8 cellular contexts compared by ENCODE assay signal in the genomic region with DNA sequence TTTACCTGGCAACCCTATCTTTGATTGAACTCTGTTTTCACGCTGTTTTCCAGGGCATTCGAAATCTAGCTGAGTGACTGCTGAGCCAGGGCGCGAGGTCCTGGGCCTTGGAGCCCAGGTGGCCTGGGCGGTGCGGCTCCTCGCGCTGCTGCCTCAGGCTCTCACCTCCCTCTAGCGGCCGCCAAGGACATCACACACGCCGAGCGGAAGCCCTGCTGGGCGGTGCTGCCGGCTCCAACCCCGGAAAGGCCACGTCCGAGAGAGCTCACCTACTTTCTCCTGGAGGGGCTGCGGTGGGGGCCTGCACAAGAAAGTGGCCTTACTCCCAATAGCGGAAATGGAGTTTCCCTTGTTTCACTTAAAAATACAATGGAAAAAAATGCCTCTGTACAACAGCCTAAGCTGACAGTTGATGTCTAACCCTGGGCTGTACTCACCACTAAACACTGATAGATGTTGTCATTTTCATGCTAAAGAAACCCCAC.
DNase-seq lines count a peak whose midpoint lies in the region; ATAC-seq and TF ChIP-seq lines count a peak whose summit lies in the region.

No MANE protein-coding gene starts in this region.

- TF ChIP-seq EP300 in neural cell (conservative IDR thresholded peaks at IDR 0.05; ENCODE audit: poor library complexity, severe bottlenecking) = no peak

- no peaks in the 10 kb centered on the region for H3K9me2 ChIP-seq in DOHH2 (replicated peaks; ENCODE audit: control insufficient read depth, low read length)
- H3K9me2 ChIP-seq in neural cell (ENCODE audit: insufficient read depth, low read length) = no peaks in the 10 kb centered on the region

- CTCF ChIA-PET in Panc1 (lab: Charles Lee) = interaction anchor here (0.6 to 1.6 kb wide), 4 partner anchors 91 to 402 kb away, joined by 3 to 4 read pairs (median 3); no protein-coding TSS in a partner anchor

- no peaks in the 10 kb centered on the region for H3K9me3 Mint-ChIP-seq in activated T-cell treated with anti-CD3 and anti-CD28 coated beads, Interleukin-2, amount 50 U/mL, for 72 hours

- POLR2A ChIA-PET in Panc1 (lab: Charles Lee) = no interaction called here

- no peaks in the 10 kb centered on the region for H3K36me3 Mint-ChIP-seq in activated T-cell treated with anti-CD3 and anti-CD28 coated beads, Interleukin-2, amount 50 U/mL, for 72 hours (ENCODE audit: insufficient read depth in 2 of 2)

- H3K9me3 ChIP-seq in DOHH2 (ENCODE audit: control insufficient read depth, insufficient read depth, low read length) = no peaks in the 10 kb centered on the region
- H3K9me3 ChIP-seq in Panc1 (ENCODE audit: control insufficient read depth, insufficient read depth, low read depth, low read length) = no peaks in the 10 kb centered on the region
- no peaks in the 10 kb centered on the region for H3K9me3 ChIP-seq in fibroblast of lung (ENCODE audit: control insufficient read depth, insufficient read depth, low read depth, low read length)
- H3K9me3 ChIP-seq in neural cell (ENCODE audit: low read length) = no peaks in the 10 kb centered on the region

- H3F3A ChIP-seq in DOHH2 (ENCODE audit: control insufficient read depth, insufficient read depth) = no peaks in the 10 kb centered on the region
- H3F3A ChIP-seq in neural cell (ENCODE audit: insufficient read depth, low read length, poor library complexity, severe bottlenecking) = no peaks in the 10 kb centered on the region

- H4K20me1 ChIP-seq in DOHH2 (ENCODE audit: control insufficient read depth, insufficient read depth, low read depth, low read length) (no peaks in the 10 kb centered on the region), fibroblast of lung (ENCODE audit: control insufficient read depth, extremely low read depth, insufficient read depth, low read length) (no peaks in the 10 kb centered on the region), neural cell (ENCODE audit: insufficient read depth) (no peaks in the 10 kb centered on the region)

- H3K4me2 ChIP-seq in DOHH2 (ENCODE audit: low read length) (peak overlapping the region; percentile 59), fibroblast of lung (ENCODE audit: extremely low read depth, insufficient read depth, low read length) (peak overlapping the region; percentile 67), neural cell (ENCODE audit: low read length) (no peak overlapping the region)

- H3K4me1 Mint-ChIP-seq in activated T-cell treated with anti-CD3 and anti-CD28 coated beads, Interleukin-2, amount 50 U/mL, for 72 hours (ENCODE audit: low read depth) = peaks cover 17% of the 10 kb centered on the region

- H3K27ac ChIP-seq in DOHH2 (ENCODE audit: low read depth, low read length) (no peak overlapping the region), Panc1 (ENCODE audit: low read length) (peak overlapping the region; percentile 40), fibroblast of lung (ENCODE audit: insufficient read depth, low read length) (no peak overlapping the region), neural cell (ENCODE audit: low read length) (no peak overlapping the region)

- DNase-seq in Jurkat, Clone E6-1 (ENCODE audit: low read depth, low spot score) = peak; percentile 69
- DNase-seq in Panc1 (ENCODE audit: low read depth, low spot score) (no peak), fibroblast of lung (ENCODE audit: low read depth in 2 of 2) (peak; percentile 61 to 65)
- DNase-seq in activated T-cell treated with anti-CD3 and anti-CD28 coated beads, Interleukin-2, amount 50 U/mL, for 72 hours = peak; percentile 87 to 88
- DNase-seq in stimulated activated naive CD8-positive, alpha-beta T cell treated with anti-CD3 and anti-CD28 coated beads, Interleukin-15, Interleukin-2, amounts not matched to agents 100 U/mL and 50 U/mL, for 24 hours = peak; percentile 85

- no peak overlapping the region for H3K9ac ChIP-seq in fibroblast of lung (ENCODE audit: insufficient read depth, low read length)
- no peak overlapping the region for H3K9ac ChIP-seq in neural cell (ENCODE audit: low read length)

- peak overlapping the region; percentile 44 for H3K27ac Mint-ChIP-seq in activated T-cell treated with anti-CD3 and anti-CD28 coated beads, Interleukin-2, amount 50 U/mL, for 72 hours

- peak overlapping the region; percentile 46 for H3K4me3 ChIP-seq in DOHH2 (ENCODE audit: low read length)
- H3K4me3 ChIP-seq in Jurkat, Clone E6-1 (ENCODE audit: low read length) = peak overlapping the region; percentile 41
- H3K4me3 ChIP-seq in Panc1 (ENCODE audit: low read depth in 2 of 2, low read length in 2 of 2) = peak overlapping the region; percentile 8 to 43; a peak in 3 of 4 replicates
- peak overlapping the region in 2 of 4 experiments; percentile 25 to 41 for H3K4me3 ChIP-seq in fibroblast of lung (replicated peaks in 1 of 4; ENCODE audit: control extremely low read depth in 1 of 4, insufficient read depth in 1 of 4, low read depth in 3 of 4, low read length in 4 of 4)
- peak overlapping the region; percentile 49 for H3K4me3 ChIP-seq in neural cell (ENCODE audit: low read length)

- in situ Hi-C loops in Panc1 (cut with HindIII; ENCODE audit: low pct_unique_long_range_greater_than_20kb, low sequenced_read_pairs) = no loop called here

- peak overlapping the region; percentile 37 to 71 for H3K4me3 Mint-ChIP-seq in activated T-cell treated with anti-CD3 and anti-CD28 coated beads, Interleukin-2, amount 50 U/mL, for 72 hours

- ATAC-seq in GM21737 (IDR thresholded peaks at IDR 0.05; ENCODE audit: unreplicated experiment) (peak; percentile 100), Panc1 (peak; percentile 100)
- peak; percentile 100 for ATAC-seq in activated T-cell treated with anti-CD3 and anti-CD28 coated beads, Interleukin-2, amount 50 U/mL, for 72 hours (replicated peaks in 1 of 2)
- peak; percentile 100 for ATAC-seq in stimulated activated naive CD8-positive, alpha-beta T cell treated with anti-CD3 and anti-CD28 coated beads, Interleukin-15, Interleukin-2, amounts not matched to agents 100 U/mL and 50 U/mL, for 24 hours

- H3K27me3 Mint-ChIP-seq in activated T-cell treated with anti-CD3 and anti-CD28 coated beads, Interleukin-2, amount 50 U/mL, for 72 hours (ENCODE audit: low read depth) = peaks cover 5% of the 10 kb centered on the region

- H2AFZ ChIP-seq in fibroblast of lung (ENCODE audit: low read length) (peak overlapping the region; percentile 87), neural cell (ENCODE audit: low read depth, low read length) (no peak overlapping the region)

- TF ChIP-seq CTCF in DOHH2 (IDR thresholded peaks at IDR 0.05; ENCODE audit: low read depth, low read length, poor library complexity, severe bottlenecking) (peak; percentile 82), Panc1 (IDR thresholded peaks at IDR 0.05) (peak; percentile 98), fibroblast of lung (conservative IDR thresholded peaks at IDR 0.05 in 1 of 2, IDR thresholded peaks at IDR 0.05 in 1 of 2; ENCODE audit: low read depth in 1 of 2, low read length in 2 of 2) (peak; percentile 90 to 96), neural cell (IDR thresholded peaks at IDR 0.05; ENCODE audit: poor library complexity, severe bottlenecking) (peak; percentile 86)

- peaks cover 3% of the 10 kb centered on the region; the same call in 1 of the 2 replicates for H3K27me3 ChIP-seq in DOHH2 (ENCODE audit: control insufficient read depth, low read length)
- peaks cover 1% of the 10 kb centered on the region for H3K27me3 ChIP-seq in Panc1 (ENCODE audit: control insufficient read depth, insufficient read depth, low read length)
- H3K27me3 ChIP-seq in fibroblast of lung (ENCODE audit: control insufficient read depth, insufficient read depth, low read length) = no peaks in the 10 kb centered on the region
- H3K27me3 ChIP-seq in neural cell (ENCODE audit: insufficient read depth, low read depth, low read length) = no peaks in the 10 kb centered on the region

- intact Hi-C loops in Panc1 (cut with micrococcal nuclease; ENCODE audit: unreplicated experiment) = loop anchor here (10.0 kb wide), 1 partner anchor 295 kb away; no protein-coding TSS in a partner anchor

- no TSS peak for BruUV-seq in Panc1 (replicated peaks; lab: Mats Ljungman, UMichigan)

- peaks cover 8% of the 10 kb centered on the region for H3K4me1 ChIP-seq in DOHH2 (ENCODE audit: control insufficient read depth, low read length)
- peaks cover 6% of the 10 kb centered on the region for H3K4me1 ChIP-seq in Panc1 (ENCODE audit: control insufficient read depth, insufficient read depth, low read length)
- H3K4me1 ChIP-seq in fibroblast of lung (ENCODE audit: control insufficient read depth, extremely low read depth, insufficient read depth, low read length) = peaks cover 2% of the 10 kb centered on the region

- no peaks in the 10 kb centered on the region for H3K36me3 ChIP-seq in DOHH2 (ENCODE audit: control insufficient read depth, low read length)
- no peaks in the 10 kb centered on the region for H3K36me3 ChIP-seq in Panc1 (ENCODE audit: control insufficient read depth, insufficient read depth, low read length)
- H3K36me3 ChIP-seq in fibroblast of lung (ENCODE audit: control insufficient read depth, insufficient read depth, low read length) = no peaks in the 10 kb centered on the region
- no peaks in the 10 kb centered on the region for H3K36me3 ChIP-seq in neural cell (ENCODE audit: insufficient read depth, low read length)

- H3K79me2 ChIP-seq in DOHH2 (ENCODE audit: control insufficient read depth, low read length) (no peaks in the 10 kb centered on the region), fibroblast of lung (ENCODE audit: control insufficient read depth, insufficient read depth, low read length) (no peaks in the 10 kb centered on the region), neural cell (replicated peaks; ENCODE audit: insufficient read depth, low read length) (no peaks in the 10 kb centered on the region)

- TF ChIP-seq RAD21 in neural cell (conservative IDR thresholded peaks at IDR 0.05) = peak; percentile 81

TF ChIP-seq in neural cell, 6 proteins besides CTCF, POLR2A, EP300 and RAD21 (continues in another document):
- TF ChIP-seq EZH2 (IDR thresholded peaks at IDR 0.05; ENCODE audit: borderline replicate concordance, insufficient read depth, low read length, poor library complexity, severe bottlenecking) (no peak), TAF1 (IDR thresholded peaks at IDR 0.05; ENCODE audit: low read depth) (no peak)
